In the genomic region with DNA sequence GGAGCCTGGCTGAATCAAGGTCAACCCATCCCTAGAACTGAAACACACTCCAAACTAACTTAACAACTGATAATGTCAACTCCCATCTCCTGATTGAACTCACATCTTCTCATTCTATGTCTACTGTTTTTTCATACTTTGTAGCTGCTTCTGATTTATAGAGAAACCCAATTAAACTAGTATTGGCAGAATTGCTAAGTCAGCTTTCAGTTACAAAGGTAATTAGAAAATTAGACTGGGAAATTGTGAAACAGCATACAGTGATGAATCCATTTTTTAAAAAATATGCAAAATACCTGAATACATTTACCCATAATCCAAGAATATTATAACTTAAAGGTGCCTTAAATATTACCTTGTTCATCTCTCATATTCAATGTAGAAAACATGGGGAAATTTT, we compare ENCODE assay signal across 37 cellular contexts.
"Had no signal": no experiment of that assay in that cellular context is flagged by ENCODE, and none has a peak within 500 bp of the region (broad histone marks: within the 10 kb centered on the region; RNA-seq: fewer than 3 reads in every experiment).

No MANE protein-coding gene starts in this region.

- H3K4me3 ChIP-seq: ascending aorta, cardiac muscle cell had no signal

- H3K9me3 Mint-ChIP-seq: activated CD4-positive, alpha-beta memory T cell treated with anti-CD3 and anti-CD28 coated beads, Interleukin-2, amount 10 ng/mL, durations not matched to agents 7 days and 5 days; activated CD4-positive, alpha-beta T cell treated with anti-CD3 and anti-CD28 coated beads, Interleukin-2, amount 10 ng/mL, durations not matched to agents 7 days and 5 days; activated naive CD4-positive, alpha-beta T cell treated with anti-CD3 and anti-CD28 coated beads, Interleukin-2, amount 10 ng/mL, durations not matched to agents 7 days and 5 days; activated naive CD4-positive, alpha-beta T cell treated with anti-CD3 and anti-CD28 coated beads, Interleukin-2, amount 50 U/mL, for 24 hours; activated naive CD8-positive, alpha-beta T cell treated with anti-CD3 and anti-CD28 coated beads, Interleukin-2, amount 50 U/mL, for 24 hours; activated T-cell treated with anti-CD3 and anti-CD28 coated beads, Interleukin-2, amount 50 U/mL, for 24 hours; activated T-helper 2 cell treated with anti-CD3 and anti-CD28 coated beads, Interferon-gamma antibody, Interleukin-2, Interleukin-4, amounts not matched to agents 10 μg/mL and 5 μg/mL and 100 μg/mL, durations not matched to agents 14 hours and 24 hours and 36 hours; brain; central memory CD8-positive, alpha-beta T cell; T-helper 2 cell treated with Interferon-gamma antibody and Interleukin-4, amounts not matched to agents 5 μg/mL and 100 μg/mL, for 36 hours had no signal

- H3K27ac Mint-ChIP-seq: activated CD4-positive, alpha-beta memory T cell treated with anti-CD3 and anti-CD28 coated beads, Interleukin-2, amount 10 ng/mL, durations not matched to agents 7 days and 5 days; activated CD4-positive, alpha-beta T cell treated with anti-CD3 and anti-CD28 coated beads for 36 hours; activated CD4-positive, alpha-beta T cell treated with anti-CD3 and anti-CD28 coated beads, Interleukin-2, amount 10 ng/mL, durations not matched to agents 7 days and 5 days; activated CD8-positive, alpha-beta memory T cell treated with anti-CD3 and anti-CD28 coated beads, Interleukin-2, amount 10 ng/mL, durations not matched to agents 7 days and 5 days; activated CD8-positive, alpha-beta T cell treated with anti-CD3 and anti-CD28 coated beads, Interleukin-2, amount 10 ng/mL, durations not matched to agents 7 days and 5 days; activated naive CD4-positive, alpha-beta T cell treated with anti-CD3 and anti-CD28 coated beads, Interleukin-2, amount 10 ng/mL, durations not matched to agents 7 days and 5 days; activated naive CD4-positive, alpha-beta T cell treated with anti-CD3 and anti-CD28 coated beads, Interleukin-2, amount 50 U/mL, for 24 hours; activated naive CD8-positive, alpha-beta T cell; activated naive CD8-positive, alpha-beta T cell treated with anti-CD3 and anti-CD28 coated beads, Interleukin-2, amount 10 ng/mL, durations not matched to agents 7 days and 5 days; activated naive CD8-positive, alpha-beta T cell treated with anti-CD3 and anti-CD28 coated beads, Interleukin-2, amount 50 U/mL, for 24 hours; activated T-cell treated with anti-CD3 and anti-CD28 coated beads, Interleukin-2, amount 50 U/mL, for 24 hours; activated T-helper 2 cell treated with anti-CD3 and anti-CD28 coated beads, Interferon-gamma antibody, Interleukin-2, Interleukin-4, amounts not matched to agents 10 μg/mL and 5 μg/mL and 100 μg/mL, durations not matched to agents 14 hours and 24 hours and 36 hours; brain; T-helper 1 cell treated with Interleukin-12 subunit alpha and Interleukin-12 subunit beta and Interleukin-4 antibody, amounts not matched to agents 30 μg/mL and 1 μg/mL, for 36 hours; T-helper 2 cell treated with Interferon-gamma antibody and Interleukin-4, amounts not matched to agents 5 μg/mL and 100 μg/mL, for 36 hours had no signal

- H3K27me3 Mint-ChIP-seq: activated CD4-positive, alpha-beta memory T cell treated with anti-CD3 and anti-CD28 coated beads, Interleukin-2, amount 10 ng/mL, durations not matched to agents 7 days and 5 days; activated CD4-positive, alpha-beta T cell treated with anti-CD3 and anti-CD28 coated beads, Interleukin-2, amount 10 ng/mL, durations not matched to agents 7 days and 5 days; activated CD8-positive, alpha-beta memory T cell treated with anti-CD3 and anti-CD28 coated beads, Interleukin-2, amount 10 ng/mL, durations not matched to agents 7 days and 5 days; activated naive CD4-positive, alpha-beta T cell treated with anti-CD3 and anti-CD28 coated beads, Interleukin-2, amount 10 ng/mL, durations not matched to agents 7 days and 5 days; activated naive CD4-positive, alpha-beta T cell treated with anti-CD3 and anti-CD28 coated beads, Interleukin-2, amount 50 U/mL, for 24 hours; activated naive CD8-positive, alpha-beta T cell; activated naive CD8-positive, alpha-beta T cell treated with anti-CD3 and anti-CD28 coated beads, Interleukin-2, amount 10 ng/mL, durations not matched to agents 7 days and 5 days; activated naive CD8-positive, alpha-beta T cell treated with anti-CD3 and anti-CD28 coated beads, Interleukin-2, amount 50 U/mL, for 24 hours; activated T-cell treated with anti-CD3 and anti-CD28 coated beads, Interleukin-2, amount 50 U/mL, for 24 hours; brain had no signal

- FAIRE-seq: bronchial epithelial cell, TTC549 had no signal

- H3K9me3 ChIP-seq: ascending aorta had no signal

- H3K27ac ChIP-seq: ascending aorta, cardiac muscle cell, VCaP had no signal

- H3K4me1 Mint-ChIP-seq: activated CD4-positive, alpha-beta memory T cell treated with anti-CD3 and anti-CD28 coated beads, Interleukin-2, amount 10 ng/mL, durations not matched to agents 7 days and 5 days; activated CD4-positive, alpha-beta T cell treated with anti-CD3 and anti-CD28 coated beads for 36 hours; activated CD4-positive, alpha-beta T cell treated with anti-CD3 and anti-CD28 coated beads, Interleukin-2, amount 10 ng/mL, durations not matched to agents 7 days and 5 days; activated CD8-positive, alpha-beta memory T cell treated with anti-CD3 and anti-CD28 coated beads, Interleukin-2, amount 10 ng/mL, durations not matched to agents 7 days and 5 days; activated naive CD4-positive, alpha-beta T cell treated with anti-CD3 and anti-CD28 coated beads, Interleukin-2, amount 10 ng/mL, durations not matched to agents 7 days and 5 days; activated naive CD4-positive, alpha-beta T cell treated with anti-CD3 and anti-CD28 coated beads, Interleukin-2, amount 50 U/mL, for 24 hours; activated naive CD8-positive, alpha-beta T cell treated with anti-CD3 and anti-CD28 coated beads, Interleukin-2, amount 10 ng/mL, durations not matched to agents 7 days and 5 days; brain; central memory CD8-positive, alpha-beta T cell had no signal

- H3K4me3 Mint-ChIP-seq: activated CD4-positive, alpha-beta memory T cell treated with anti-CD3 and anti-CD28 coated beads, Interleukin-2, amount 10 ng/mL, durations not matched to agents 7 days and 5 days; activated CD4-positive, alpha-beta T cell treated with anti-CD3 and anti-CD28 coated beads for 36 hours; activated CD4-positive, alpha-beta T cell treated with anti-CD3 and anti-CD28 coated beads, Interleukin-2, amount 10 ng/mL, durations not matched to agents 7 days and 5 days; activated CD8-positive, alpha-beta memory T cell treated with anti-CD3 and anti-CD28 coated beads, Interleukin-2, amount 10 ng/mL, durations not matched to agents 7 days and 5 days; activated CD8-positive, alpha-beta T cell treated with anti-CD3 and anti-CD28 coated beads, Interleukin-2, amount 10 ng/mL, durations not matched to agents 7 days and 5 days; activated naive CD4-positive, alpha-beta T cell treated with anti-CD3 and anti-CD28 coated beads, Interleukin-2, amount 10 ng/mL, durations not matched to agents 7 days and 5 days; activated naive CD4-positive, alpha-beta T cell treated with anti-CD3 and anti-CD28 coated beads, Interleukin-2, amount 50 U/mL, for 24 hours; activated naive CD8-positive, alpha-beta T cell; activated naive CD8-positive, alpha-beta T cell treated with anti-CD3 and anti-CD28 coated beads, Interleukin-2, amount 10 ng/mL, durations not matched to agents 7 days and 5 days; activated naive CD8-positive, alpha-beta T cell treated with anti-CD3 and anti-CD28 coated beads, Interleukin-2, amount 50 U/mL, for 24 hours; activated T-cell treated with anti-CD3 and anti-CD28 coated beads, Interleukin-2, amount 50 U/mL, for 24 hours; brain; central memory CD8-positive, alpha-beta T cell; T-helper 1 cell treated with Interleukin-12 subunit alpha and Interleukin-12 subunit beta and Interleukin-4 antibody, amounts not matched to agents 30 μg/mL and 1 μg/mL, for 36 hours; T-helper 2 cell treated with Interferon-gamma antibody and Interleukin-4, amounts not matched to agents 5 μg/mL and 100 μg/mL, for 36 hours had no signal

- H3K4me1 ChIP-seq: ascending aorta had no signal

- ATAC-seq: activated CD4-positive, alpha-beta T cell treated with anti-CD3 and anti-CD28 coated beads for 36 hours; activated CD4-positive, CD25-positive, alpha-beta regulatory T cell treated with anti-CD3 and anti-CD28 coated beads, Interleukin-2, amount 50 U/mL, for 24 hours; activated CD8-positive, alpha-beta memory T cell treated with anti-CD3 and anti-CD28 coated beads, Interleukin-2, amount 10 ng/mL, durations not matched to agents 7 days and 5 days; activated CD8-positive, alpha-beta T cell treated with anti-CD3 and anti-CD28 coated beads, Interleukin-2, amount 10 ng/mL, durations not matched to agents 7 days and 5 days; activated naive CD8-positive, alpha-beta T cell treated with anti-CD3 and anti-CD28 coated beads, Interleukin-2, amount 50 U/mL, for 24 hours had no signal

- H3K27me3 ChIP-seq: ascending aorta, cardiac muscle cell had no signal

- H3K36me3 Mint-ChIP-seq: activated CD8-positive, alpha-beta memory T cell treated with anti-CD3 and anti-CD28 coated beads, Interleukin-2, amount 10 ng/mL, durations not matched to agents 7 days and 5 days; activated naive CD4-positive, alpha-beta T cell treated with anti-CD3 and anti-CD28 coated beads, Interleukin-2, amount 10 ng/mL, durations not matched to agents 7 days and 5 days; activated naive CD4-positive, alpha-beta T cell treated with anti-CD3 and anti-CD28 coated beads, Interleukin-2, amount 50 U/mL, for 24 hours; activated naive CD8-positive, alpha-beta T cell treated with anti-CD3 and anti-CD28 coated beads, Interleukin-2, amount 10 ng/mL, durations not matched to agents 7 days and 5 days; brain had no signal

- DNase-seq: activated CD4-positive, alpha-beta memory T cell treated with anti-CD3 and anti-CD28 coated beads, Interleukin-2, amount 10 ng/mL, durations not matched to agents 7 days and 5 days; activated CD4-positive, alpha-beta T cell treated with anti-CD3 and anti-CD28 coated beads for 1 hour; activated CD4-positive, alpha-beta T cell treated with anti-CD3 and anti-CD28 coated beads for 36 hours; activated CD4-positive, alpha-beta T cell treated with anti-CD3 and anti-CD28 coated beads for 48 hours; activated CD4-positive, alpha-beta T cell treated with anti-CD3 and anti-CD28 coated beads, Interleukin-2, amount 10 ng/mL, durations not matched to agents 7 days and 5 days; activated CD4-positive, alpha-beta T cell treated with anti-CD3 and anti-CD28 coated beads, Interleukin-2, amount 50 U/mL, for 48 hours; activated CD4-positive, CD25-positive, alpha-beta regulatory T cell; activated CD8-positive, alpha-beta memory T cell treated with anti-CD3 and anti-CD28 coated beads for 24 hours; activated CD8-positive, alpha-beta memory T cell treated with anti-CD3 and anti-CD28 coated beads, Interleukin-2, amount 10 ng/mL, durations not matched to agents 7 days and 5 days; activated CD8-positive, alpha-beta memory T cell treated with anti-CD3 and anti-CD28 coated beads, Interleukin-2, amount 50 U/mL, for 48 hours; activated CD8-positive, alpha-beta T cell treated with anti-CD3 and anti-CD28 coated beads, Interleukin-2, amount 10 ng/mL, durations not matched to agents 7 days and 5 days; activated effector memory CD4-positive, alpha-beta T cell treated with Interleukin-2 at 50 U/mL for 16 hours; activated gamma-delta T cell; activated naive CD4-positive, alpha-beta T cell treated with anti-CD3 and anti-CD28 coated beads, Interleukin-2, amount 10 ng/mL, durations not matched to agents 7 days and 5 days; activated naive CD4-positive, alpha-beta T cell treated with Interleukin-2 at 50 U/mL for 16 hours; activated naive CD8-positive, alpha-beta T cell treated with anti-CD3 and anti-CD28 coated beads, Interleukin-2, amount 10 ng/mL, durations not matched to agents 7 days and 5 days; activated naive CD8-positive, alpha-beta T cell treated with anti-CD3 and anti-CD28 coated beads, Interleukin-2, amount 50 U/mL, for 24 hours; activated T-cell treated with anti-CD3 and anti-CD28 coated beads, Interleukin-2, amount 50 U/mL, for 24 hours; activated T-cell treated with anti-CD3 and anti-CD28 coated beads, Interleukin-2, amount 50 U/mL, for 48 hours; amygdala; anterior cingulate cortex; cerebellar nuclear complex; T-helper 2 cell; T-helper 9 cell had no signal

- H3K36me3 ChIP-seq: ascending aorta, cardiac muscle cell had no signal
